ENCODE assay signal across 9 cellular contexts in the genomic region with DNA sequence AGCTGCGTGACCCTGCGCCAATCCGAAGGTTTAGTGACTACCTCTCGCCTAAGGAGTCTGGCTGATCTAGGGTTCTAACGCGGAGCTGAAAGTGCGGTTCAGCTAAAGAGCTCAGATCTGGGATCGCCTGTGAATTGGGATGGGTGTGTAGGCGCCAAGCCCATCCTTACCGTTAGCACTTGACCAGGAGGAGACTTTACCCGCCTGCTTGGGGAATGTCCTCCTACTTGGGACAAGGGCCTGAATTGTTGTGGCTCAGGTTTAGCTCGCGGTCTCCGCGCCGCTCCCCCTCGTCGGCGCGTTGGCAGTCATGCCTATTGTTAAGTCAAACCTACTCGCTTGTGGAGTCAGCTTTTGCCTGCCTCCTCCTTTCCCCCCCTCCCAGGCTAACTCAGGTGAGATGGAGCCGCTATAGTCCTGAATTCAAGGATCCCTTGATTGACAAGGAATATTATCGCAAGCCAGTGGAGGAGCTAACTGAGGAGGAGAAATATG. TPM values are rescaled to one million over a fixed set of nuclear protein-coding genes. Genes with fewer than 3 reads are reported as not detected.
DNase-seq lines count a peak whose midpoint lies in the region; ATAC-seq, FAIRE-seq and TF ChIP-seq lines count a peak whose summit lies in the region.
"Had no signal": no experiment of that assay in that cellular context is flagged by ENCODE, and none has a peak within 500 bp of the region (broad histone marks: within the 10 kb centered on the region; RNA-seq: fewer than 3 reads in every experiment).

No MANE protein-coding gene starts in this region.

- no peaks in the 10 kb centered on the region for H4K20me1 ChIP-seq in MM.1S (ENCODE audit: insufficient read depth, low read length)

- H2AFZ ChIP-seq in MM.1S (ENCODE audit: low read length) = peak overlapping the region; percentile 85

- no peaks in the 10 kb centered on the region for H3K27me3 ChIP-seq in MM.1S (replicated peaks; ENCODE audit: insufficient read depth, low read length)

- no peaks in the 10 kb centered on the region for H3K36me3 ChIP-seq in MM.1S (replicated peaks; ENCODE audit: insufficient read depth, low read length)

- H3K4me1 Mint-ChIP-seq in naive B cell = peaks cover 31 to 59% (median 57%) of the 10 kb centered on the region in 3 donors

- no peaks in the 10 kb centered on the region for H3K9me2 ChIP-seq in MM.1S (replicated peaks; ENCODE audit: insufficient read depth, low read length)

- H3K9me3 ChIP-seq in MM.1S (replicated peaks; ENCODE audit: insufficient read depth, low read length) = no peaks in the 10 kb centered on the region

- peaks cover 0 to 4% of the 10 kb centered on the region in 2 donors for H3K36me3 Mint-ChIP-seq in naive B cell

- peak overlapping the region; percentile 91; the same call in 1 of the 2 replicates for H3K27ac ChIP-seq in MM.1S (ENCODE audit: low read length)
- peak overlapping the region; percentile 100 for H3K27ac ChIP-seq in cingulate gyrus (ENCODE audit: low read depth, low read length)

- H3K79me2 ChIP-seq in MM.1S (ENCODE audit: low read length) = peaks cover 59% of the 10 kb centered on the region

- DNase-seq in DMS 273 (lab: John Stamatoyannopoulos, UW; ENCODE audit: unreplicated experiment) = peak; percentile 71
- no peak for DNase-seq in DMS 273 treated with DMSO at 0.1 percent for 48 hours (lab: John Stamatoyannopoulos, UW)
- DNase-seq in MM.1S = no peak
- DNase-seq in naive B cell = no peak
- no peak for DNase-seq in GM19239 (ENCODE audit: insufficient read length, low spot score)
- no peak for DNase-seq in HuH-7 (ENCODE audit: low spot score)
- DNase-seq in C1 segment of cervical spinal cord (lab: John Stamatoyannopoulos, UW) = no peak

- H3K27ac Mint-ChIP-seq in naive B cell = peak overlapping the region; percentile 100

- H3K4me3 Mint-ChIP-seq in naive B cell = peak overlapping the region; percentile 93 to 100 (median 98)

- FAIRE-seq in GM19239 (lab: Jason Lieb, UNC) = no peak
- FAIRE-seq: A204.1 had no signal

- H3F3A ChIP-seq in MM.1S (ENCODE audit: insufficient read depth, low read length) = no peaks in the 10 kb centered on the region

- no peak for TF ChIP-seq CTCF in MM.1S (IDR thresholded peaks at IDR 0.05; ENCODE audit: low read length)

- ATAC-seq in naive B cell (ENCODE audit: low read depth in 2 of 2) = peak in 1 of 2 donors; percentile 8

- H3K9me3 Mint-ChIP-seq in naive B cell = no peaks in the 10 kb centered on the region

- H3K4me1 ChIP-seq in MM.1S (ENCODE audit: low read length) = peaks cover 15% of the 10 kb centered on the region

- H3K9ac ChIP-seq in MM.1S (ENCODE audit: low read length) = peak overlapping the region; percentile 96

- H3K4me2 ChIP-seq in MM.1S (ENCODE audit: low read depth, low read length) = peak overlapping the region; percentile 93

- H3K4me3 ChIP-seq in MM.1S (ENCODE audit: low read length) = peak overlapping the region; percentile 92

- H3K27me3 Mint-ChIP-seq in naive B cell = no peaks in the 10 kb centered on the region

RNA-seq across cellular contexts. Expression of a gene that starts 0.5 kb away (rescaled TPM):
- 100 to 1,000 TPM in 1 of 6 donors, 10 to 100 TPM in 5; 70.1 to 103 (median 94.4) TPM for polyA plus RNA-seq in naive B cell (ENCODE audit: low read depth in 6 of 6)

RNA-seq across cellular contexts. Expression of a gene that starts 0.8 kb away (rescaled TPM):
- polyA plus RNA-seq in naive B cell (ENCODE audit: low read depth in 6 of 6) = 10 to 100 TPM in 5 of 6 donors, 1 to 10 TPM in 1; 4.5 to 31.6 (median 13.7) TPM

RNA-seq across cellular contexts. Expression of a gene that starts 8.9 kb away (rescaled TPM):
- 100 to 1,000 TPM in 5 of 6 donors, 10 to 100 TPM in 1; 95.1 to 133 (median 105) TPM for polyA plus RNA-seq in naive B cell (ENCODE audit: low read depth in 6 of 6)

RNA-seq across cellular contexts. Expression of a gene that starts 27.1 kb away (rescaled TPM):
- 10 to 100 TPM; 26.1 to 41.8 (median 31.3) TPM for polyA plus RNA-seq in naive B cell (ENCODE audit: low read depth in 6 of 6)

RNA-seq across cellular contexts. Expression of a gene that starts 56.7 kb away (rescaled TPM):
- polyA plus RNA-seq in naive B cell (ENCODE audit: low read depth in 6 of 6) = 10 to 100 TPM; 11.7 to 41.1 (median 33.4) TPM
